Comparison of ENCODE assay signal across 20 cellular contexts in genomic region chr6:156659317-156660198, GRCh38.
A peak's percentile ranks its signal among the peaks of the same experiment; 100 is the strongest.
DNase-seq lines count a peak whose midpoint lies in the region; ATAC-seq and TF ChIP-seq lines count a peak whose summit lies in the region.
"Had no signal": no experiment of that assay in that cellular context is flagged by ENCODE, and none has a peak within 500 bp of the region (broad histone marks: within the 10 kb centered on the region; RNA-seq: fewer than 3 reads in every experiment).

No MANE protein-coding gene starts in this region.

- no peaks in the 10 kb centered on the region for H3K36me3 Mint-ChIP-seq in activated CD4-positive, alpha-beta T cell treated with anti-CD3 and anti-CD28 coated beads for 36 hours (ENCODE audit: low read depth)
- H3K36me3 Mint-ChIP-seq in neural crest cell (ENCODE audit: low read depth) (no peaks in the 10 kb centered on the region), endothelial cell (ENCODE audit: low read depth, unreplicated experiment) (no peaks in the 10 kb centered on the region), WTC11 (no peaks in the 10 kb centered on the region)
- H3K36me3 Mint-ChIP-seq: activated CD8-positive, alpha-beta memory T cell treated with anti-CD3 and anti-CD28 coated beads, Interleukin-2, amount 10 ng/mL, durations not matched to agents 7 days and 5 days; immature natural killer cell had no signal

- ATAC-seq in activated CD4-positive, alpha-beta T cell treated with anti-CD3 and anti-CD28 coated beads for 36 hours, result peak; percentile 39
- ATAC-seq in HG02610 (IDR thresholded peaks at IDR 0.05; ENCODE audit: unreplicated experiment) (peak; percentile 81), WTC11 (no peak), HG02852 (IDR thresholded peaks at IDR 0.05; ENCODE audit: unreplicated experiment) (no peak)
- ATAC-seq: activated CD8-positive, alpha-beta memory T cell treated with anti-CD3 and anti-CD28 coated beads, Interleukin-2, amount 10 ng/mL, durations not matched to agents 7 days and 5 days; lower lobe of right lung; naive thymus-derived CD8-positive, alpha-beta T cell had no signal

- intact Hi-C loops in activated CD4-positive, alpha-beta T cell treated with anti-CD3 and anti-CD28 coated beads for 36 hours (cut with DNase I, micrococcal nuclease), result no loop called here

- no peaks in the 10 kb centered on the region for H3K27me3 Mint-ChIP-seq in activated CD4-positive, alpha-beta T cell treated with anti-CD3 and anti-CD28 coated beads for 36 hours
- H3K27me3 Mint-ChIP-seq in neural crest cell (ENCODE audit: low read depth) (no peaks in the 10 kb centered on the region), endothelial cell (ENCODE audit: unreplicated experiment) (peaks cover 2% of the 10 kb centered on the region), WTC11 (ENCODE audit: low read depth) (no peaks in the 10 kb centered on the region)
- H3K27me3 Mint-ChIP-seq: dendritic cell treated with granulocyte-macrophage colony-stimulating factor and Interleukin-4, amounts not matched to agents 40 ng/mL and 50 ng/mL, for 4 days; stimulated activated naive CD8-positive, alpha-beta T cell treated with anti-CD3 and anti-CD28 coated beads, Interleukin-15, Interleukin-2, amounts not matched to agents 100 ng/mL and 50 ng/mL, for 24 hours had no signal

- in situ Hi-C loops in SK-MEL-5 (cut with HindIII; ENCODE audit: low pct_unique_long_range_greater_than_20kb, low sequenced_read_pairs), result no loop called here

- no peaks in the 10 kb centered on the region for H3K9me3 Mint-ChIP-seq in activated CD4-positive, alpha-beta T cell treated with anti-CD3 and anti-CD28 coated beads for 36 hours (ENCODE audit: low read depth)
- H3K9me3 Mint-ChIP-seq in neural crest cell, result no peaks in the 10 kb centered on the region
- no peaks in the 10 kb centered on the region for H3K9me3 Mint-ChIP-seq in endothelial cell (ENCODE audit: unreplicated experiment)
- peaks cover 16% of the 10 kb centered on the region; the same call in 1 of the 2 replicates for H3K9me3 Mint-ChIP-seq in WTC11
- H3K9me3 Mint-ChIP-seq: immature natural killer cell; stimulated activated naive CD8-positive, alpha-beta T cell treated with anti-CD3 and anti-CD28 coated beads, Interleukin-15, Interleukin-2, amounts not matched to agents 100 ng/mL and 50 ng/mL, for 24 hours had no signal

- peaks cover 15% of the 10 kb centered on the region for H3K4me1 Mint-ChIP-seq in activated CD4-positive, alpha-beta T cell treated with anti-CD3 and anti-CD28 coated beads for 36 hours
- H3K4me1 Mint-ChIP-seq in neural crest cell (peaks cover 30% of the 10 kb centered on the region), endothelial cell (ENCODE audit: unreplicated experiment) (peaks cover 3% of the 10 kb centered on the region), WTC11 (peaks cover 44% of the 10 kb centered on the region)
- H3K4me1 Mint-ChIP-seq: activated CD8-positive, alpha-beta memory T cell treated with anti-CD3 and anti-CD28 coated beads, Interleukin-2, amount 10 ng/mL, durations not matched to agents 7 days and 5 days; immature natural killer cell had no signal

- DNase-seq in activated CD4-positive, alpha-beta T cell treated with anti-CD3 and anti-CD28 coated beads for 36 hours, result no peak
- no peak for DNase-seq in activated CD4-positive, alpha-beta T cell treated with anti-CD3 and anti-CD28 coated beads for 1 hour
- DNase-seq in SK-MEL-5 (ENCODE audit: low read depth, low spot score), result peak; percentile 21
- no peak for DNase-seq in neural crest cell (ENCODE audit: low read depth, low spot score)
- DNase-seq in endothelial cell (ENCODE audit: low spot score), result no peak
- DNase-seq in WTC11 (ENCODE audit: low spot score), result no peak
- DNase-seq: activated CD8-positive, alpha-beta memory T cell treated with anti-CD3 and anti-CD28 coated beads, Interleukin-2, amount 10 ng/mL, durations not matched to agents 7 days and 5 days; activated naive CD4-positive, alpha-beta T cell; C1 segment of cervical spinal cord; HCEC 1CT; immature natural killer cell; lower lobe of right lung; naive thymus-derived CD8-positive, alpha-beta T cell; NCI-H2081; NCI-H748 treated with DMSO at 0.1 percent for 48 hours; small intestine had no signal

- TF ChIP-seq CTCF in neural crest cell (conservative IDR thresholded peaks at IDR 0.05) (no peak), endothelial cell (IDR thresholded peaks at IDR 0.05; ENCODE audit: unreplicated experiment) (no peak), WTC11 (IDR thresholded peaks at IDR 0.05) (no peak)

- H3K27ac Mint-ChIP-seq in activated CD4-positive, alpha-beta T cell treated with anti-CD3 and anti-CD28 coated beads for 36 hours, result peak overlapping the region; percentile 6
- H3K27ac Mint-ChIP-seq in neural crest cell (ENCODE audit: unreplicated experiment) (peak overlapping the region; percentile 1), endothelial cell (ENCODE audit: unreplicated experiment) (no peak overlapping the region), WTC11 (no peak overlapping the region)
- H3K27ac Mint-ChIP-seq: activated CD8-positive, alpha-beta memory T cell treated with anti-CD3 and anti-CD28 coated beads, Interleukin-2, amount 10 ng/mL, durations not matched to agents 7 days and 5 days; dendritic cell treated with granulocyte-macrophage colony-stimulating factor and Interleukin-4, amounts not matched to agents 40 ng/mL and 50 ng/mL, for 4 days; naive thymus-derived CD8-positive, alpha-beta T cell; stimulated activated naive CD8-positive, alpha-beta T cell treated with anti-CD3 and anti-CD28 coated beads, Interleukin-15, Interleukin-2, amounts not matched to agents 100 ng/mL and 50 ng/mL, for 24 hours had no signal

- H3K4me3 Mint-ChIP-seq in activated CD4-positive, alpha-beta T cell treated with anti-CD3 and anti-CD28 coated beads for 36 hours, result no peak overlapping the region
- H3K4me3 Mint-ChIP-seq in neural crest cell (no peak overlapping the region), endothelial cell (ENCODE audit: unreplicated experiment) (no peak overlapping the region), WTC11 (no peak overlapping the region)
- H3K4me3 Mint-ChIP-seq: activated CD8-positive, alpha-beta memory T cell treated with anti-CD3 and anti-CD28 coated beads, Interleukin-2, amount 10 ng/mL, durations not matched to agents 7 days and 5 days; dendritic cell treated with granulocyte-macrophage colony-stimulating factor and Interleukin-4, amounts not matched to agents 40 ng/mL and 50 ng/mL, for 4 days; immature natural killer cell; naive thymus-derived CD8-positive, alpha-beta T cell; stimulated activated naive CD8-positive, alpha-beta T cell treated with anti-CD3 and anti-CD28 coated beads, Interleukin-15, Interleukin-2, amounts not matched to agents 100 ng/mL and 50 ng/mL, for 24 hours had no signal

- POLR2A ChIA-PET in activated CD4-positive, alpha-beta T cell treated with anti-CD3 and anti-CD28 coated beads for 36 hours (lab: Charles Lee), result interaction anchor here (0.7 kb wide), 1 partner anchor 117 kb away, joined by 3 read pairs; no protein-coding TSS in a partner anchor
- POLR2A ChIA-PET in WTC11 (lab: Charles Lee), result no interaction called here

- CTCF ChIA-PET in activated CD4-positive, alpha-beta T cell treated with anti-CD3 and anti-CD28 coated beads for 36 hours (lab: Charles Lee), result interaction anchor here (0.7 to 0.9 kb wide), 4 partner anchors 20 to 378 kb away, joined by 3 to 4 read pairs (median 3); no protein-coding TSS in a partner anchor
- CTCF ChIA-PET in WTC11 (lab: Charles Lee), result interaction anchor here (0.6 to 1.3 kb wide), 3 partner anchors 22 to 1694 kb away, joined by 3 to 4 read pairs (median 3); no protein-coding TSS in a partner anchor

TF ChIP-seq in WTC11, 78 proteins besides CTCF, POLR2A, EP300 and RAD21 (continues in another document):
- TF ChIP-seq NFATC4 (CRISPR knock-in tag; IDR thresholded peaks at IDR 0.05) (no peak), ZNF425 (CRISPR knock-in tag; conservative IDR thresholded peaks at IDR 0.05) (no peak), CBFB (CRISPR knock-in tag; IDR thresholded peaks at IDR 0.05; ENCODE audit: low read depth) (no peak), TP53 (CRISPR knock-in tag; IDR thresholded peaks at IDR 0.05) (no peak), FOXP1 (CRISPR knock-in tag; IDR thresholded peaks at IDR 0.05; ENCODE audit: borderline replicate concordance) (no peak)
- TF ChIP-seq, protein P1, sequence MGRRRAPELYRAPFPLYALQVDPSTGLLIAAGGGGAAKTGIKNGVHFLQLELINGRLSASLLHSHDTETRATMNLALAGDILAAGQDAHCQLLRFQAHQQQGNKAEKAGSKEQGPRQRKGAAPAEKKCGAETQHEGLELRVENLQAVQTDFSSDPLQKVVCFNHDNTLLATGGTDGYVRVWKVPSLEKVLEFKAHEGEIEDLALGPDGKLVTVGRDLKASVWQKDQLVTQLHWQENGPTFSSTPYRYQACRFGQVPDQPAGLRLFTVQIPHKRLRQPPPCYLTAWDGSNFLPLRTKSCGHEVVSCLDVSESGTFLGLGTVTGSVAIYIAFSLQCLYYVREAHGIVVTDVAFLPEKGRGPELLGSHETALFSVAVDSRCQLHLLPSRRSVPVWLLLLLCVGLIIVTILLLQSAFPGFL (CRISPR knock-in tag; IDR thresholded peaks at IDR 0.05; ENCODE audit: borderline replicate concordance), result no peak

Comparison
In these comparisons a context has a peak if more than half of its experiments do, and no peak if none do; other contexts are left out.
1. ATAC-seq: peak in activated CD4-positive, alpha-beta T cell treated with anti-CD3 and anti-CD28 coated beads for 36 hours (single experiment) and HG02610 (single experiment); none in WTC11 (single experiment) and HG02852 (single experiment).
2. H3K27ac Mint-ChIP-seq: peak in activated CD4-positive, alpha-beta T cell treated with anti-CD3 and anti-CD28 coated beads for 36 hours (single experiment) and neural crest cell (single experiment); none in endothelial cell (single experiment) and WTC11 (single experiment).